14 cellular contexts compared by ENCODE assay signal in the genomic region with DNA sequence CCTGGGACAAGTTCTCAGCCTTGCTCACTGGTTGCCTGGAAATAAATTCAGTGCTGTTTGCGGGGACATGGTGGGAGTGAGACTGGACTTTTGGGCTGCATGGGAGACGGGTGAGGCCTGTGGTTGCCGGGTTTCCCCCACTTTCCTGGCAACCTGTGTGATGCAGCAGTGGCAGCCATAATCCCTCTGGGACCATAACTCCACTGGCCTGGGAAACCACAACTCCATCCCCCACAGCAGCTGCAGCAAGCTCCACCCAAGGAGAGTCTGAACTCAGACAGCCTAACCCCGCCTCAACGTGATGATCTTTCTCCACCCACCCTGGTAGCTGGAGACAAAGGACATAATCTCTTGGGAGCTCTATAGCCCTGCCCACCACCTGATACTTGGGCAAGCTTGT.
DNase-seq lines count a peak whose midpoint lies in the region; ATAC-seq and TF ChIP-seq lines count a peak whose summit lies in the region.
"Had no signal": no experiment of that assay in that cellular context is flagged by ENCODE, and none has a peak within 500 bp of the region (broad histone marks: within the 10 kb centered on the region; RNA-seq: fewer than 3 reads in every experiment).

No MANE protein-coding gene starts in this region.

- H2AFZ ChIP-seq in trophoblast cell (ENCODE audit: insufficient read depth, low read length, poor library complexity), result no peak overlapping the region

- no peak for TF ChIP-seq CTCF in dorsolateral prefrontal cortex (IDR thresholded peaks at IDR 0.05 in 54 of 56, conservative IDR thresholded peaks at IDR 0.05 in 2 of 56; ENCODE audit: low read depth in 1 of 56, partially characterized antibody in 56 of 56)

- no peak overlapping the region for H3K4me2 ChIP-seq in trophoblast cell (ENCODE audit: low read length)

- no peak overlapping the region for H4K12ac ChIP-seq in trophoblast cell (ENCODE audit: low read depth, low read length)

- no peaks in the 10 kb centered on the region for H3K9me3 ChIP-seq in trophoblast cell (ENCODE audit: insufficient read depth, low read depth, low read length)
- H3K9me3 ChIP-seq: right lobe of liver had no signal

- H2BK12ac ChIP-seq in trophoblast cell (ENCODE audit: low read length), result no peak overlapping the region

- no peak overlapping the region for H3K9ac ChIP-seq in trophoblast cell (ENCODE audit: low read length)

- H3K18ac ChIP-seq in trophoblast cell (ENCODE audit: low read length), result no peak overlapping the region

- WGBS in trophoblast cell (ENCODE audit: extremely low coverage, insufficient coverage, insufficient read length), result no CpG with 5 or more reads among the region's 5 CpGs

- H3K4me1 ChIP-seq in trophoblast cell (ENCODE audit: control insufficient read depth in 1 of 2, insufficient read depth in 2 of 2, low read length in 2 of 2), result peaks cover 3 to 4% of the 10 kb centered on the region in 2 experiments

- peaks cover 5% of the 10 kb centered on the region for H3K79me1 ChIP-seq in trophoblast cell (ENCODE audit: low read length)

- no peak overlapping the region for H3K27ac ChIP-seq in trophoblast cell (ENCODE audit: low read depth, low read length)
- no peak overlapping the region for H3K27ac ChIP-seq in dorsolateral prefrontal cortex
- H3K27ac ChIP-seq: 22Rv1, right lobe of liver had no signal

- H2BK120ac ChIP-seq in trophoblast cell (ENCODE audit: insufficient read depth, low read length, poor library complexity), result no peak overlapping the region

- H4K91ac ChIP-seq in trophoblast cell (ENCODE audit: low read depth, low read length), result peak overlapping the region; percentile 34

- H2AK5ac ChIP-seq in trophoblast cell (ENCODE audit: low read length), result no peak overlapping the region

- no peaks in the 10 kb centered on the region for H3K36me3 ChIP-seq in trophoblast cell (ENCODE audit: control insufficient read depth in 1 of 2, insufficient read depth in 2 of 2, low read length in 2 of 2)
- H3K36me3 ChIP-seq: right lobe of liver had no signal

- H3K4me3 ChIP-seq in trophoblast cell (ENCODE audit: low read depth, low read length), result no peak overlapping the region
- H3K4me3 ChIP-seq in dorsolateral prefrontal cortex, result no peak overlapping the region
- H3K4me3 ChIP-seq: right lobe of liver had no signal

- no peak overlapping the region for H3K4ac ChIP-seq in trophoblast cell (ENCODE audit: low read depth, low read length)

- ATAC-seq in HG02852 (IDR thresholded peaks at IDR 0.05; ENCODE audit: unreplicated experiment), result peak; percentile 76
- ATAC-seq: right lobe of liver had no signal

- no peak overlapping the region for H3K14ac ChIP-seq in trophoblast cell (ENCODE audit: low read length)

- H3K27me3 ChIP-seq in trophoblast cell (ENCODE audit: insufficient read depth, low read length), result no peaks in the 10 kb centered on the region
- H3K27me3 ChIP-seq in dorsolateral prefrontal cortex, result no peaks in the 10 kb centered on the region
- H3K27me3 ChIP-seq: right lobe of liver had no signal

- intact Hi-C loops in dorsolateral prefrontal cortex (cut with DNase I), result no loop called here

- H2BK5ac ChIP-seq in trophoblast cell (ENCODE audit: low read depth, low read length, poor library complexity), result no peak overlapping the region

- H4K8ac ChIP-seq in trophoblast cell (ENCODE audit: low read depth, low read length), result no peak overlapping the region

- no peak overlapping the region for H3K23ac ChIP-seq in trophoblast cell (ENCODE audit: low read length)

- DNase-seq in NCI-H345 (lab: John Stamatoyannopoulos, UW), result peak; percentile 61
- no peak for DNase-seq in NCI-H345 treated with DMSO at 0.1 percent for 48 hours (lab: John Stamatoyannopoulos, UW; ENCODE audit: unreplicated experiment)
- DNase-seq in NCI-H1436 treated with DMSO at 0.1 percent for 48 hours (lab: John Stamatoyannopoulos, UW), result peak; percentile 17
- DNase-seq in trophoblast cell, result no peak
- no peak for DNase-seq in foreskin melanocyte
- no peak for DNase-seq in dorsolateral prefrontal cortex
- DNase-seq in putamen (ENCODE audit: low spot score), result no peak
- DNase-seq: activated T-cell treated with anti-CD3 and anti-CD28 coated beads for 4 hours, caudate nucleus, mesendoderm, NCI-H510A, right lobe of liver had no signal

- no peaks in the 10 kb centered on the region for H3K79me2 ChIP-seq in trophoblast cell (ENCODE audit: control insufficient read depth, insufficient read depth, low read length, poor library complexity)

Comparison
In these comparisons a context has a peak if more than half of its experiments do, and no peak if none do; other contexts are left out.
1. DNase-seq: peak in NCI-H345 (single experiment) and NCI-H1436 treated with DMSO at 0.1 percent for 48 hours (single experiment); none in NCI-H345 treated with DMSO at 0.1 percent for 48 hours (single experiment), trophoblast cell (0 of 2), foreskin melanocyte (single experiment), dorsolateral prefrontal cortex (0 of 10) and putamen (single experiment).